In the genomic region with DNA sequence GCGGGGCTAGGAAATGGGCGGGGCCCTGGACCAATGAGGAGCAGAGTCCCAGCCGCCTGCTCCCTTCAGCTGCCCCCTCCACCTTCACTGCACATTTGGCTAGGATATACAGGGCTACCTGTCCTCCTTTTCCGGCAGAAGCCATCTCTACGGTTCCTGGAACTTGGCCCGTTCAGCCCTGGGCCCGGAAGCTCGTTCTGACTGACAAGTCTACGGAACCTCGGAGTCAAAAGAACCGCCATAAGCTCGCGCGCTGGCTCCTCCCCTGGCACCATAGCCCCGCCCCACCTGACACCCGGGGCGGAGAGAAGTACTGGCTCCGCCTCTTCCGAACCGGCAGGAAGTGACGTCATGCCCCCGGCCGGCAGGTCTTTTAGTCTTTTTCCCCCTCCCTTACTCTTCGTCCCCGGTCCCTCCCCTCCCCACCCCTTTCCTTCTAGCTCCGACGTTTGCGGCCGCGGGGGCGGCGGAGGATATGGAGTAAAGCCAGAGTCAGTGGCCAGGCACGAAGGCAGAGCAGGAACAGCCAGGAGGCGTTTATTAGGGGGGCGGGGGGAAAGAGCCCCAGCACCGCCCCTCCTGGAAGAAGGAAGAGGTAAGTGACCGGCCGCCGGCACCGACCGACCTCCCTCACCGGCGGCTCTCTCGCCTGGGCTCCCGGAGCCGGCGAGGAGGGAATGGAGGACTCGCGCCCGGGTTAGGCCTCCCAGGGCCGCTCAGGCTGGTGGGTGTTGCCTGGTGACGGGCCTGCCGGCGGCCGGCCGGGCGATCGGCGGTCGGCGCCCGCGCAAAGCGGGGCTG, we compare ENCODE assay signal across 8 cellular contexts. TPM values are rescaled to one million over a fixed set of nuclear protein-coding genes. Genes with fewer than 3 reads are reported as not detected.
DNase-seq lines count a peak whose midpoint lies in the region; ATAC-seq and TF ChIP-seq lines count a peak whose summit lies in the region.

A gene (minus strand): TSS at position 278 of the 801 bp plus-strand sequence. CDS start 3 bp downstream, at position 275.
A gene with protein sequence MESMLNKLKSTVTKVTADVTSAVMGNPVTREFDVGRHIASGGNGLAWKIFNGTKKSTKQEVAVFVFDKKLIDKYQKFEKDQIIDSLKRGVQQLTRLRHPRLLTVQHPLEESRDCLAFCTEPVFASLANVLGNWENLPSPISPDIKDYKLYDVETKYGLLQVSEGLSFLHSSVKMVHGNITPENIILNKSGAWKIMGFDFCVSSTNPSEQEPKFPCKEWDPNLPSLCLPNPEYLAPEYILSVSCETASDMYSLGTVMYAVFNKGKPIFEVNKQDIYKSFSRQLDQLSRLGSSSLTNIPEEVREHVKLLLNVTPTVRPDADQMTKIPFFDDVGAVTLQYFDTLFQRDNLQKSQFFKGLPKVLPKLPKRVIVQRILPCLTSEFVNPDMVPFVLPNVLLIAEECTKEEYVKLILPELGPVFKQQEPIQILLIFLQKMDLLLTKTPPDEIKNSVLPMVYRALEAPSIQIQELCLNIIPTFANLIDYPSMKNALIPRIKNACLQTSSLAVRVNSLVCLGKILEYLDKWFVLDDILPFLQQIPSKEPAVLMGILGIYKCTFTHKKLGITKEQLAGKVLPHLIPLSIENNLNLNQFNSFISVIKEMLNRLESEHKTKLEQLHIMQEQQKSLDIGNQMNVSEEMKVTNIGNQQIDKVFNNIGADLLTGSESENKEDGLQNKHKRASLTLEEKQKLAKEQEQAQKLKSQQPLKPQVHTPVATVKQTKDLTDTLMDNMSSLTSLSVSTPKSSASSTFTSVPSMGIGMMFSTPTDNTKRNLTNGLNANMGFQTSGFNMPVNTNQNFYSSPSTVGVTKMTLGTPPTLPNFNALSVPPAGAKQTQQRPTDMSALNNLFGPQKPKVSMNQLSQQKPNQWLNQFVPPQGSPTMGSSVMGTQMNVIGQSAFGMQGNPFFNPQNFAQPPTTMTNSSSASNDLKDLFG (plus strand): TSS at position 376 of the 801 bp plus-strand sequence. CDS start 15,794 bp downstream, outside the sequence.

- peak; percentile 57 to 69 for TF ChIP-seq POLR2A in gastroesophageal sphincter (IDR thresholded peaks at IDR 0.05)

- H3K27ac Mint-ChIP-seq in HFFc6, result peak within 1 kb of the TSS; percentile 98

- H3K9me3 ChIP-seq in gastroesophageal sphincter, result no peaks in the 10 kb centered on the region
- H3K9me3 ChIP-seq in neutrophil, result no peaks in the 10 kb centered on the region

- 0% methylated on average over 4 to 8 of the region's 64 CpGs for WGBS in gastroesophageal sphincter (ENCODE audit: low coverage in 1 of 2), 2 donors

- H3K36me3 ChIP-seq in gastroesophageal sphincter (no peaks in the 10 kb centered on the region), neutrophil (no peaks in the 10 kb centered on the region)

- peak within 1 kb of the TSS; percentile 99 for H3K4me3 Mint-ChIP-seq in HFFc6

- ATAC-seq in gastroesophageal sphincter, result peak; percentile 93

- no peaks in the 10 kb centered on the region for H3K9me3 Mint-ChIP-seq in HFFc6

- TF ChIP-seq CTCF in HFFc6 (IDR thresholded peaks at IDR 0.05), result no peak
- peak in 1 of 4 experiments; percentile 31 for TF ChIP-seq CTCF in gastroesophageal sphincter (IDR thresholded peaks at IDR 0.05)
- TF ChIP-seq CTCF in neutrophil (IDR thresholded peaks at IDR 0.05), result peak; percentile 46

- H3K36me3 Mint-ChIP-seq in HFFc6 (ENCODE audit: low read depth), result no peaks in the 10 kb centered on the region

- H3K4me1 ChIP-seq in gastroesophageal sphincter (peaks cover 7 to 48% (median 11%) of the 10 kb centered on the region in 3 donors), neutrophil (ENCODE audit: control insufficient read depth in 1 of 2, insufficient read depth in 1 of 2, low read depth in 1 of 2, low read length in 1 of 2) (peaks cover 25 to 38% of the 10 kb centered on the region in 2 experiments)

- H3K4me3 ChIP-seq in gastroesophageal sphincter (peak within 1 kb of the TSS; percentile 83 to 98), neutrophil (ENCODE audit: low read depth in 1 of 2, low read length in 1 of 2) (peak within 1 kb of the TSS; percentile 75 to 98)

- peaks cover 28% of the 10 kb centered on the region for H3K4me1 Mint-ChIP-seq in HFFc6 (ENCODE audit: low read depth)

- peaks cover 3% of the 10 kb centered on the region for H3K27me3 Mint-ChIP-seq in HFFc6 (ENCODE audit: insufficient read depth)

- H3K27me3 ChIP-seq in gastroesophageal sphincter (no peaks in the 10 kb centered on the region), neutrophil (no peaks in the 10 kb centered on the region)

- DNase-seq in GM04504 (ENCODE audit: low read depth), result peak; percentile 96
- peak; percentile 95 for DNase-seq in HFFc6
- peak; percentile 93 for DNase-seq in NAMALWA (ENCODE audit: low spot score)
- DNase-seq in SK-MEL-5 (ENCODE audit: low read depth, low spot score), result peak; percentile 97
- peak; percentile 93 for DNase-seq in activated naive CD4-positive, alpha-beta T cell treated with anti-CD3 and anti-CD28 coated beads, Interleukin-2, amount 50 U/mL, for 16 hours
- peak; percentile 79 to 99 (median 95) for DNase-seq in substantia nigra (lab: John Stamatoyannopoulos, UW)

- TF ChIP-seq EP300 in gastroesophageal sphincter (IDR thresholded peaks at IDR 0.05), result no peak

- H3K27ac ChIP-seq in gastroesophageal sphincter, result peak within 1 kb of the TSS; percentile 96 to 99 (median 97)
- H3K27ac ChIP-seq in neutrophil, result peak within 1 kb of the TSS; percentile 97
- H3K27ac ChIP-seq in substantia nigra (ENCODE audit: low read depth, low read length, poor library complexity, severe bottlenecking), result peak within 1 kb of the TSS; percentile 88

- in situ Hi-C loops in SK-MEL-5 (cut with HindIII; ENCODE audit: low pct_unique_long_range_greater_than_20kb, low sequenced_read_pairs), result no loop called here

RNA-seq across cellular contexts. Expression of the first gene that starts in this region (rescaled TPM):
- total RNA-seq in HFFc6 (2021; fragmentation: NEBNext Ultra II Directional; extraction: Animal tissue kit (Norgen Biotek cat#: 25700)), result 1 to 10 TPM in 5 of 6 experiments, under 1 TPM in 1; 0.73 to 1.5 (median 1.3) TPM
- 1.1 and 2.5 TPM in 2 replicates for total RNA-seq in SK-MEL-5 (2014; rRNA removed; shearing (Covaris generic))
- polyA plus RNA-seq in SK-MEL-5 (2015; cell fraction: cytosol; rRNA removed), result 0.95 and 1.2 TPM in 2 replicates
- polyA plus RNA-seq in SK-MEL-5 (2015; cell fraction: nucleus; rRNA removed), result 0.78 and 4.6 TPM in 2 replicates
- total RNA-seq in gastroesophageal sphincter, result 1 to 10 TPM in 1 of 4 donors, under 1 TPM in 1, not detected in 2; 0.89 to 2.0 TPM

RNA-seq across cellular contexts. Expression of the second gene that starts in this region (rescaled TPM):
- 10 to 100 TPM; 40.0 to 46.7 (median 40.8) TPM for total RNA-seq in HFFc6 (2021; fragmentation: NEBNext Ultra II Directional; extraction: Animal tissue kit (Norgen Biotek cat#: 25700))
- total RNA-seq in SK-MEL-5 (2014; rRNA removed; shearing (Covaris generic)), result 42.1 and 45.1 TPM in 2 replicates
- polyA plus RNA-seq in SK-MEL-5 (2015; cell fraction: cytosol; rRNA removed), result 30.4 and 36.1 TPM in 2 replicates
- polyA plus RNA-seq in SK-MEL-5 (2015; cell fraction: nucleus; rRNA removed), result 52.8 and 90.8 TPM in 2 replicates
- 10 to 100 TPM; 51.0 to 72.8 (median 61.4) TPM for total RNA-seq in gastroesophageal sphincter

Comparison
In these comparisons a context has a peak if more than half of its experiments do, and no peak if none do; other contexts are left out.
1. Peak in every context shown above with its lines: DNase-seq, ATAC-seq, H3K4me3 ChIP-seq and H3K27ac ChIP-seq.